Comparison of ENCODE assay signal across 8 cellular contexts in the genomic region with DNA sequence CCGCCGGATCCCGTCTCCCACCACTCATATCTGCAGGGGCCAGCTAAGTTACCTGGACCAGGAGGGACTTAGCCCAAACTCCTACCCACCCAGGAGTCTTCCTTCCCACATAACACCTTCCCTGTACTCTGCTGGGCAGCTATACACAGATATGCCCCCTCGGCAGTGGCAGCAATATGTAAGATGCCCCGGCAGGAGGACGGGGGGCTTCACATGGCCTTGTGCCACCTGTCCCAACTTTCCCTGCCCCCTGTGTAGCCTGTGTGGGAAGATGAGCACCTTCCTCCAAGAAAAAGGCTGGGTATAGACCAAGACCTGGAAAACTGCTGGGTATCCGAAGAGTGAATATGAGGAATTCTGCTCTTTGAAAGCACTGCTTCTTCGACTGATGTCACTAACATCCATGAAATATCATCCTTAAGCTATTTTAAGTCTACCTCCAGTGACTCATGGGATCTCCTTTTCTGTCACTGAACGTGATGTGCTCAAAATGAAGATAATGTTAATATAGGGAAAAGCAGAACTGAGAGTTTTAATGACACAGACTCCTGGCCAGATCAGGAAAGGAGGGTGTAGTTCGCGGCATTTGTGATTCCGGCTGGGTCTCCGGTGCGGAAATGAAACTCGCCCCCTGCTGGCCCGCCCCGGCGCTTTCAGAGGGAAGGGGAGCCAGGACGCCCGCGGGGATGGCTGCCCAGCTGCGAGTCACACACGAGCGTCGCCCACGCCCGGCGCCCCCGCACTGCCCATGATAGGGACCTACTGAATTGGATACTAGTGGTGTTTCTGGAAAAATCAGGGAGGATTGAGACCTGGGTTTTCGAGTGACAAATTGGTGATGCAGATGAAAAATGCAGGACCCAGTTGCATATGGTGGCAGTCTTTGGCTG.
A peak's percentile ranks its signal among the peaks of the same experiment; 100 is the strongest.
DNase-seq lines count a peak whose midpoint lies in the region; ATAC-seq and TF ChIP-seq lines count a peak whose summit lies in the region.

No MANE protein-coding gene starts in this region.

- H3K9me3 Mint-ChIP-seq in HFFc6 = no peaks in the 10 kb centered on the region

- peaks cover 15% of the 10 kb centered on the region for H3K4me1 Mint-ChIP-seq in HFFc6 (ENCODE audit: low read depth)

- peaks cover 0 to 6% of the 10 kb centered on the region in 2 donors for H3K4me1 ChIP-seq in lung (ENCODE audit: control insufficient read depth in 2 of 2, insufficient read depth in 2 of 2, low read length in 2 of 2)

- DNase-seq in HFFc6 (no peak), NCI-H1105 treated with DMSO at 0.1 percent for 48 hours (lab: John Stamatoyannopoulos, UW) (peak; percentile 57), dorsolateral prefrontal cortex (peak in 9 of 10 donors; percentile 49 to 81 (median 60)), lung (ENCODE audit: low spot score) (peak; percentile 54), NCI-H187 treated with DMSO at 0.1 percent for 48 hours (lab: John Stamatoyannopoulos, UW) (no peak)
- DNase-seq in activated CD4-positive, alpha-beta T cell treated with anti-CD3 and anti-CD28 coated beads, Interleukin-2, amount 50 U/mL, for 1 hour = peak; percentile 63
- DNase-seq in stimulated activated CD8-positive, alpha-beta memory T cell treated with anti-CD3 and anti-CD28 coated beads, Interleukin-15, amount 100 ng/mL, for 1 hour (ENCODE audit: low read depth) = peak; percentile 34

- no peaks in the 10 kb centered on the region for H3K9me3 ChIP-seq in lung (ENCODE audit: control insufficient read depth in 2 of 2, insufficient read depth in 1 of 2, low read length in 1 of 2)

- peak overlapping the region; percentile 55; the same call in 1 of the 2 replicates for H3K4me3 Mint-ChIP-seq in HFFc6

- no peaks in the 10 kb centered on the region for H3K36me3 ChIP-seq in lung (ENCODE audit: control insufficient read depth in 2 of 2, insufficient read depth in 2 of 2, low read length in 2 of 2)

- no peaks in the 10 kb centered on the region for H3K36me3 Mint-ChIP-seq in HFFc6 (ENCODE audit: low read depth)

- H3K27me3 Mint-ChIP-seq in HFFc6 (ENCODE audit: insufficient read depth) = peaks cover 6% of the 10 kb centered on the region

- H3K27ac ChIP-seq in dorsolateral prefrontal cortex (peak overlapping the region in 1 of 59 donors; percentile 5), lung (ENCODE audit: low read depth in 1 of 2, low read length in 1 of 2) (no peak overlapping the region)

- H3K4me3 ChIP-seq in dorsolateral prefrontal cortex (peak overlapping the region in 56 of 59 donors; percentile 0 to 62 (median 41)), lung (no peak overlapping the region)

- 15 to 20% methylated on average over 30 of the region's 30 CpGs for WGBS in lung, 2 donors

- intact Hi-C loops in dorsolateral prefrontal cortex (cut with DNase I) = loop anchor here (2.0 to 10.0 kb wide), 6 partner anchors 167 to 1267 kb away; no protein-coding TSS in a partner anchor

- H3K27ac Mint-ChIP-seq in HFFc6 = no peak overlapping the region

- ATAC-seq in lung (ENCODE audit: insufficient read depth, low FRiP score) = peak; percentile 68

- H3K27me3 ChIP-seq in dorsolateral prefrontal cortex (peaks cover 0 to 24% (median 0%) of the 10 kb centered on the region in 45 donors), lung (ENCODE audit: control insufficient read depth, insufficient read depth) (no peaks in the 10 kb centered on the region)

- TF ChIP-seq CTCF in GM12873 (IDR thresholded peaks at IDR 0.05; ENCODE audit: insufficient read depth, low read depth, low read length, missing control alignments) (peak; percentile 78), HFFc6 (IDR thresholded peaks at IDR 0.05) (peak; percentile 72), dorsolateral prefrontal cortex (IDR thresholded peaks at IDR 0.05 in 54 of 56, conservative IDR thresholded peaks at IDR 0.05 in 2 of 56; ENCODE audit: low read depth in 1 of 56, partially characterized antibody in 56 of 56) (peak; percentile 32 to 80 (median 68)), lung (IDR thresholded peaks at IDR 0.05; ENCODE audit: control extremely low read depth, extremely low read depth) (peak; percentile 21)

Comparison
In these comparisons a context has a peak if more than half of its experiments do, and no peak if none do; other contexts are left out.
1. CTCF ChIP-seq: peak in every context shown above with its lines; median percentile 78 in GM12873; 72 in HFFc6; 68 in dorsolateral prefrontal cortex; 21 in lung.
2. DNase-seq: peak in NCI-H1105 treated with DMSO at 0.1 percent for 48 hours (single experiment), activated CD4-positive, alpha-beta T cell treated with anti-CD3 and anti-CD28 coated beads, Interleukin-2, amount 50 U/mL, for 1 hour (single experiment), dorsolateral prefrontal cortex (9 of 10), lung (single experiment) and stimulated activated CD8-positive, alpha-beta memory T cell treated with anti-CD3 and anti-CD28 coated beads, Interleukin-15, amount 100 ng/mL, for 1 hour (single experiment); none in HFFc6 (single experiment) and NCI-H187 treated with DMSO at 0.1 percent for 48 hours (single experiment).